Comparison of ENCODE assay signal across 8 cellular contexts in the genomic region with DNA sequence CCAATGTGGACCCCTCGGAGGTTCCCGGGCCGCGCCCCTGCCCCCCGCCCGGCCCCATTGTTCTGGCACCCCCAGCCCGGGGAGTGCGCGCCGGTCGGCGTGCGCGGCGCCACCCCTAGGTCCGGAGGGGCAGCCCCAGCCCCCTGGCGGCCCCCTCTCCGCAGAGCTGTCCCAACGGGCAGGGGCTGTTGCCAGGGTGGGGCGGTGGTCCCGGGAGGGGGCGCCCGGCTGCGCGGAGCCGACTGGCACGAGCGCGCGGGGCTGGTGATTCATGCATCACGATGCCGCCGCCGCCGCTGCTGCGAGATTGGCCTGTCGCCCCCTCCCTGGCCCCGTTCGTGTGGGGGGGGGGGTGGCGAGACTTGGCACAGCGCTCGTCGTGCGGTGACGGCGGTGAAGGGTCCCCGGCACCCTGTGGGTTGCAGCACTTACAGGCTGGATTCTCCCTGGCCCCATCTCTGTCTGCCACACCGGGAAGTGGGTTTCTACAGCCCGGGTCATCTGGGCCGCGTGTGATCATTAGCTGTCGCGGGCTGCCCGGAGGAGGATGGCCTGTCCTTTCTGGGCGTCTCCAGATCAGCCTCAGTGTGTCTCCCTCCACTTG. TPM values are rescaled to one million over a fixed set of nuclear protein-coding genes. Genes with fewer than 3 reads are reported as not detected.
DNase-seq lines count a peak whose midpoint lies in the region; ATAC-seq and TF ChIP-seq lines count a peak whose summit lies in the region.

No MANE protein-coding gene starts in this region.

- H3K9me3 ChIP-seq in CD8-positive, alpha-beta T cell (ENCODE audit: low read length): no peaks in the 10 kb centered on the region
- H3K9me3 ChIP-seq in adipocyte (ENCODE audit: control insufficient read depth, low read length) (no peaks in the 10 kb centered on the region), iPS-18a (ENCODE audit: control insufficient read depth, low read depth, low read length) (no peaks in the 10 kb centered on the region)

- H3K27ac ChIP-seq in CD8-positive, alpha-beta T cell (ENCODE audit: low read depth, low read length): no peak overlapping the region
- H3K27ac ChIP-seq in RWPE1: peak overlapping the region; percentile 76
- no peak overlapping the region for H3K27ac ChIP-seq in iPS-18a (ENCODE audit: low read length)

- no peaks in the 10 kb centered on the region for H3K36me3 ChIP-seq in CD8-positive, alpha-beta T cell (ENCODE audit: insufficient read depth, low read length)
- no peaks in the 10 kb centered on the region for H3K36me3 ChIP-seq in adipocyte (ENCODE audit: control insufficient read depth, insufficient read depth, low read length, severe bottlenecking)
- no peaks in the 10 kb centered on the region for H3K36me3 ChIP-seq in iPS-18a (ENCODE audit: control insufficient read depth, low read depth, low read length)

- peak overlapping the region; percentile 72 for H3K4me3 Mint-ChIP-seq in CD8-positive, alpha-beta T cell

- DNase-seq in CD8-positive, alpha-beta T cell: peak in 5 of 7 experiments; percentile 9 to 61 (median 33)
- DNase-seq in RWPE1 (ENCODE audit: low spot score) (peak; percentile 69), adipocyte (ENCODE audit: low read depth) (peak; percentile 82), NCI-H774 (lab: John Stamatoyannopoulos, UW) (no peak)
- DNase-seq in stimulated activated CD4-positive, alpha-beta T cell treated with anti-CD3 and anti-CD28 coated beads, Interleukin-1b, Interleukin-23, amount 100 ng/mL, for 4 hours (ENCODE audit: low read depth in 2 of 2): peak; percentile 40 to 57

- peak overlapping the region; percentile 23 for H3K4me3 ChIP-seq in CD8-positive, alpha-beta T cell (ENCODE audit: low read depth, low read length)
- H3K4me3 ChIP-seq in adipocyte (ENCODE audit: low read length) (peak overlapping the region; percentile 87), iPS-18a (ENCODE audit: low read length) (peak overlapping the region; percentile 58)

- H3K9ac ChIP-seq in adipocyte (ENCODE audit: low read length) (peak overlapping the region; percentile 85), iPS-18a (ENCODE audit: low read length) (peak overlapping the region; percentile 17)

- no peaks in the 10 kb centered on the region for H3K9me3 Mint-ChIP-seq in CD8-positive, alpha-beta T cell

- CTCF ChIA-PET in CD8-positive, alpha-beta T cell (lab: Charles Lee): interaction anchor here (2.5 kb wide), 1 partner anchor 66 kb away, joined by 9 read pairs; no protein-coding TSS in a partner anchor
- CTCF ChIA-PET in RWPE1 (lab: Yijun Ruan, JAX): interaction anchor here (0.6 to 1.7 kb wide), 5 partner anchors 16 to 65 kb away, joined by 3 to 5 read pairs (median 4); no protein-coding TSS in a partner anchor

- no peaks in the 10 kb centered on the region for H3K27me3 ChIP-seq in CD8-positive, alpha-beta T cell (ENCODE audit: insufficient read depth, low read length)
- H3K27me3 ChIP-seq in adipocyte (replicated peaks; ENCODE audit: control insufficient read depth, insufficient read depth, low read length) (no peaks in the 10 kb centered on the region), iPS-18a (ENCODE audit: control insufficient read depth, insufficient read depth, low read length) (peaks cover 15% of the 10 kb centered on the region)

- H3K27ac Mint-ChIP-seq in CD8-positive, alpha-beta T cell: no peak overlapping the region

- H3K4me1 ChIP-seq in CD8-positive, alpha-beta T cell (ENCODE audit: insufficient read depth, low read length): peaks cover 7% of the 10 kb centered on the region
- peaks cover 4% of the 10 kb centered on the region for H3K4me1 ChIP-seq in adipocyte (ENCODE audit: control insufficient read depth, insufficient read depth, low read length)
- no peaks in the 10 kb centered on the region for H3K4me1 ChIP-seq in iPS-18a (ENCODE audit: control insufficient read depth, low read depth, low read length)

- peaks cover 18% of the 10 kb centered on the region for H3K27me3 Mint-ChIP-seq in CD8-positive, alpha-beta T cell (ENCODE audit: low read depth)

- H3K4me1 Mint-ChIP-seq in CD8-positive, alpha-beta T cell (ENCODE audit: low read depth): peaks cover 10% of the 10 kb centered on the region

- intact Hi-C loops in CD8-positive, alpha-beta T cell (cut with DNase I, micrococcal nuclease): loop anchor here in 1 of 2 experiments (5.0 kb wide), 1 partner anchor 46 kb away; no protein-coding TSS in a partner anchor

- TF ChIP-seq CTCF in CD8-positive, alpha-beta T cell (IDR thresholded peaks at IDR 0.05): no peak
- no peak for TF ChIP-seq CTCF in RWPE1 (conservative IDR thresholded peaks at IDR 0.05; ENCODE audit: low read depth)

- no peaks in the 10 kb centered on the region for H3K36me3 Mint-ChIP-seq in CD8-positive, alpha-beta T cell

- POLR2A ChIA-PET in CD8-positive, alpha-beta T cell (lab: Charles Lee): no interaction called here
- POLR2A ChIA-PET in RWPE1 (lab: Yijun Ruan, JAX; ENCODE audit: low non-redundant PET): interaction anchor here (0.6 to 0.7 kb wide), 2 partner anchors 10 to 24 kb away, joined by 4 read pairs; no protein-coding TSS in a partner anchor

- peak; percentile 44 for ATAC-seq in CD8-positive, alpha-beta T cell
- ATAC-seq in HG03565 (IDR thresholded peaks at IDR 0.05; ENCODE audit: unreplicated experiment) (no peak), HG02588 (IDR thresholded peaks at IDR 0.05; ENCODE audit: unreplicated experiment) (no peak)

RNA-seq across cellular contexts. Expression of gene NCS1, which starts 0.8 kb away (rescaled TPM):
- 1 to 10 TPM; 2.6 to 3.8 TPM for total RNA-seq in CD8-positive, alpha-beta T cell

Comparison
In these comparisons a context has a peak if more than half of its experiments do, and no peak if none do; other contexts are left out.
1. H3K4me3 ChIP-seq: peak in every context shown above with its lines; median percentile 87 in adipocyte; 58 in iPS-18a; 23 in CD8-positive, alpha-beta T cell.